ENCODE assay signal across 17 cellular contexts in genomic region chr7:45979275-45980180, GRCh38. TPM values are rescaled to one million over a fixed set of nuclear protein-coding genes. Genes with fewer than 3 reads are reported as not detected.
A peak's percentile ranks its signal among the peaks of the same experiment; 100 is the strongest.
DNase-seq lines count a peak whose midpoint lies in the region; ATAC-seq and TF ChIP-seq lines count a peak whose summit lies in the region.
"Had no signal": no experiment of that assay in that cellular context is flagged by ENCODE, and none has a peak within 500 bp of the region (broad histone marks: within the 10 kb centered on the region; RNA-seq: fewer than 3 reads in every experiment).

No MANE protein-coding gene starts in this region.

- CTCF ChIA-PET in MCF 10A (lab: Yijun Ruan, JAX): interaction anchor here (0.6 kb wide), 2 partner anchors 808 to 1453 kb away, joined by 3 read pairs; no protein-coding TSS in a partner anchor

- H3K4me3 ChIP-seq in right cardiac atrium (ENCODE audit: low read length) (no peak overlapping the region), lung (no peak overlapping the region), aorta (ENCODE audit: low read length in 2 of 2) (no peak overlapping the region)
- H3K4me3 ChIP-seq: adrenal gland, psoas muscle had no signal

- H3K27ac Mint-ChIP-seq in MCF 10A (ENCODE audit: low read depth, unreplicated experiment): peak overlapping the region; percentile 98

- H3K9me3 ChIP-seq in right cardiac atrium (ENCODE audit: control insufficient read depth, low read length): no peaks in the 10 kb centered on the region
- H3K9me3 ChIP-seq in lung (ENCODE audit: control insufficient read depth in 2 of 2, insufficient read depth in 1 of 2, low read length in 1 of 2): peaks cover 0 to 4% of the 10 kb centered on the region in 2 donors
- H3K9me3 ChIP-seq in aorta (ENCODE audit: control insufficient read depth, low read length): no peaks in the 10 kb centered on the region
- H3K9me3 ChIP-seq: adrenal gland, psoas muscle had no signal

- BruUV-seq in MCF 10A (replicated peaks; lab: Mats Ljungman, UMichigan): no TSS peak

- ATAC-seq in right cardiac atrium (no peak), lung (ENCODE audit: insufficient read depth, low FRiP score) (no peak), aorta (ENCODE audit: low FRiP score) (no peak), HG02870 (IDR thresholded peaks at IDR 0.05; ENCODE audit: unreplicated experiment) (no peak), GM21367 (IDR thresholded peaks at IDR 0.05; ENCODE audit: unreplicated experiment) (no peak)
- ATAC-seq: HepG2, psoas muscle had no signal

- no peak overlapping the region for H3K27ac ChIP-seq in right cardiac atrium (ENCODE audit: low read length)
- H3K27ac ChIP-seq in lung (ENCODE audit: low read depth in 1 of 2, low read length in 1 of 2): peak overlapping the region in 1 of 2 donors; percentile 83
- H3K27ac ChIP-seq in aorta (ENCODE audit: low read depth in 1 of 2, low read length in 2 of 2): peak overlapping the region; percentile 92 to 99
- H3K27ac ChIP-seq: psoas muscle had no signal

- no peak for TF ChIP-seq CTCF in MCF 10A (IDR thresholded peaks at IDR 0.05; ENCODE audit: unreplicated experiment)
- no peak for TF ChIP-seq CTCF in lung (IDR thresholded peaks at IDR 0.05; ENCODE audit: control extremely low read depth, extremely low read depth)

- H3K27me3 Mint-ChIP-seq in MCF 10A (ENCODE audit: insufficient read depth, unreplicated experiment): no peaks in the 10 kb centered on the region

- H3K4me1 Mint-ChIP-seq in MCF 10A (ENCODE audit: insufficient read depth, unreplicated experiment): peaks cover 26% of the 10 kb centered on the region

- H3K36me3 Mint-ChIP-seq in MCF 10A (ENCODE audit: insufficient read depth, unreplicated experiment): peaks cover 6% of the 10 kb centered on the region

- H3K4me1 ChIP-seq in right cardiac atrium (ENCODE audit: control insufficient read depth, insufficient read depth, low read length) (peaks cover 5% of the 10 kb centered on the region), lung (ENCODE audit: control insufficient read depth in 2 of 2, insufficient read depth in 2 of 2, low read length in 2 of 2) (peaks cover 7 to 13% of the 10 kb centered on the region in 2 donors), aorta (ENCODE audit: control insufficient read depth in 1 of 2, insufficient read depth in 2 of 2, low read length in 2 of 2) (peaks cover 2 to 14% of the 10 kb centered on the region in 2 donors)

- no peak overlapping the region for H3K4me3 Mint-ChIP-seq in MCF 10A (ENCODE audit: unreplicated experiment)

- WGBS in right cardiac atrium: 93% methylated on average over 7 of the region's 7 CpGs
- WGBS in lung, 2 donors: 79 to 83% methylated on average over 7 of the region's 7 CpGs
- 90 to 98% methylated on average over 7 of the region's 7 CpGs for WGBS in aorta, 2 donors

- DNase-seq in cardiac septum (ENCODE audit: low spot score) (peak; percentile 65), right cardiac atrium (no peak), MCF 10A (ENCODE audit: unreplicated experiment) (no peak), lung (ENCODE audit: low spot score) (peak; percentile 22), aorta (no peak), dermis blood vessel endothelial cell (no peak)
- DNase-seq: activated CD4-positive, alpha-beta T cell treated with anti-CD3 and anti-CD28 coated beads, Interleukin-2, amount 50 U/mL, for 1 hour; activated T-cell treated with anti-CD3 and anti-CD28 coated beads, Interleukin-2, amount 50 U/mL, for 48 hours; adrenal gland; COR-L47; hippocampal formation; NCI-H1048; psoas muscle; substantia nigra had no signal

- H3K36me3 ChIP-seq in lung (ENCODE audit: control insufficient read depth in 2 of 2, insufficient read depth in 2 of 2, low read length in 2 of 2): no peaks in the 10 kb centered on the region
- no peaks in the 10 kb centered on the region for H3K36me3 ChIP-seq in aorta (ENCODE audit: control insufficient read depth in 1 of 2, insufficient read depth in 2 of 2, low read length in 1 of 2)
- H3K36me3 ChIP-seq: adrenal gland had no signal

- intact Hi-C loops in cardiac septum (cut with DNase I): no loop called here
- intact Hi-C loops in right cardiac atrium (cut with DNase I): no loop called here
- intact Hi-C loops in MCF 10A (cut with micrococcal nuclease): no loop called here
- intact Hi-C loops in aorta (cut with DNase I): loop anchor here (5.0 to 10.0 kb wide), 3 partner anchors 168 to 775 kb away; no protein-coding TSS in a partner anchor

- H3K27me3 ChIP-seq in right cardiac atrium (ENCODE audit: control insufficient read depth, insufficient read depth): no peaks in the 10 kb centered on the region
- H3K27me3 ChIP-seq in lung (ENCODE audit: control insufficient read depth, insufficient read depth): no peaks in the 10 kb centered on the region
- no peaks in the 10 kb centered on the region for H3K27me3 ChIP-seq in aorta (ENCODE audit: control insufficient read depth in 1 of 2, insufficient read depth in 2 of 2, low read length in 1 of 2)
- H3K27me3 ChIP-seq: adrenal gland had no signal

- peaks cover 7% of the 10 kb centered on the region for H3K9me3 Mint-ChIP-seq in MCF 10A (ENCODE audit: unreplicated experiment)

- POLR2A ChIA-PET in MCF 10A (lab: Yijun Ruan, JAX): interaction anchor here (0.6 kb wide), 1 partner anchor 115 kb away, joined by 3 read pairs; no protein-coding TSS in a partner anchor

RNA-seq across cellular contexts. Expression of gene IGFBP3, which starts 58.5 kb away (rescaled TPM):
- total RNA-seq in cardiac septum (98.7 TPM), right cardiac atrium (100 to 1,000 TPM in 1 of 4 donors, 10 to 100 TPM in 3; 90.6 to 212 (median 97.5) TPM), MCF 10A (2022) (42.9 and 164 TPM in 2 replicates), lung (10 to 100 TPM; 71.8 to 76.5 TPM), aorta (100 to 1,000 TPM; 143 to 200 TPM), dermis blood vessel endothelial cell (4.8 and 18.0 TPM in 2 replicates)
- polyA plus RNA-seq in right cardiac atrium (117 TPM), lung (10 to 100 TPM; 29.2 to 45.0 TPM), aorta (100 to 1,000 TPM; 173 to 255 TPM)
- total RNA-seq: HepG2 had no signal

Comparison
In these comparisons a context has a peak if more than half of its experiments do, and no peak if none do; other contexts are left out.
1. DNase-seq: peak in cardiac septum (single experiment) and lung (single experiment); none in right cardiac atrium (0 of 3), MCF 10A (single experiment), aorta (0 of 2) and dermis blood vessel endothelial cell (single experiment).
2. intact Hi-C loops: an anchor here in aorta (5.0 to 10.0 kb wide); none called in cardiac septum, right cardiac atrium and MCF 10A.